In the genomic region with DNA sequence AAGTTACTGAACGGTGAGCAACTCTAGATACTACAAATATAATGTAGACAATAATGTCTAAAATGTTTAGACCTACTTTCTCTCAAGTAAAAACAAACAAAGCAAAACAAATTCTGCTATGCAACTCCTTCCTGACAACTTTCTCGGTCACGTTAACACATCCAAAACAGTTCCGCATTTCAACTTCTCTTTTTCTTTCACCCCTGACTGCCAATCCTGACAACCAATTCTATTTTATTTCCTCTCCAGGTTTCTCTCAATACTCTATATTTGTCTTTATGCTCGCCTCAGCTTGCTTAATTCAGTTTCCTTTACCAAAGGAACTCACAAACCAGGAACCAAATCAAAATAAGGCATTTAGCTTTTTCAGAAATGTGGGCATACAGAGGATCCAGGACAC, we compare ENCODE assay signal across 1 cellular context.
TF ChIP-seq lines count a peak whose summit lies in the region.

No MANE protein-coding gene starts in this region.

TF ChIP-seq in GM12878, 131 proteins besides CTCF, POLR2A, EP300 and RAD21 (continued from another document and continues in another):
- TF ChIP-seq PML (IDR thresholded peaks at IDR 0.05; ENCODE audit: low read length) (no peak), MTA2 (IDR thresholded peaks at IDR 0.05; ENCODE audit: low read depth) (peak; percentile 23; the same call in 1 of the 2 replicates), GABPA (IDR thresholded peaks at IDR 0.05; ENCODE audit: low read depth) (no peak), NBN (IDR thresholded peaks at IDR 0.05) (0 out of 2 replicates have a peak, but pooled peaks have one; percentile 27), HCFC1 (IDR thresholded peaks at IDR 0.05; ENCODE audit: low read length) (no peak), SP1 (IDR thresholded peaks at IDR 0.05; ENCODE audit: low read depth, low read length) (no peak), BHLHE40 (IDR thresholded peaks at IDR 0.05; ENCODE audit: borderline replicate concordance in 1 of 2, low read depth in 2 of 2, low read length in 1 of 2) (peak; percentile 66 to 71; a peak in 3 of 4 replicates), SPI1 (IDR thresholded peaks at IDR 0.05; ENCODE audit: borderline replicate concordance, insufficient read depth, low read depth, low read length) (peak; percentile 87), TBL1XR1 (IDR thresholded peaks at IDR 0.05; ENCODE audit: low read depth, low read length) (no peak), JUNB (IDR thresholded peaks at IDR 0.05) (no peak), RUNX3 (IDR thresholded peaks at IDR 0.05; ENCODE audit: low read length) (no peak), MXI1 (IDR thresholded peaks at IDR 0.05; ENCODE audit: low read depth, low read length) (no peak), ZSCAN29 (IDR thresholded peaks at IDR 0.05) (no peak), ETV6 (conservative IDR thresholded peaks at IDR 0.05 in 1 of 2, IDR thresholded peaks at IDR 0.05 in 1 of 2; ENCODE audit: borderline replicate concordance in 1 of 2, low read depth in 1 of 2) (no peak), BRCA1 (IDR thresholded peaks at IDR 0.05; ENCODE audit: low read depth, low read length) (no peak), SIN3A (IDR thresholded peaks at IDR 0.05; ENCODE audit: low read depth, low read length) (no peak), EZH2 (IDR thresholded peaks at IDR 0.05; ENCODE audit: borderline replicate concordance, control insufficient read depth, low read depth, low read length) (no peak), FOS (IDR thresholded peaks at IDR 0.05; ENCODE audit: borderline replicate concordance, extremely low read depth, insufficient read length) (no peak), CBFB (IDR thresholded peaks at IDR 0.05; ENCODE audit: low read depth) (no peak), POLR2AphosphoS5 (IDR thresholded peaks at IDR 0.05; ENCODE audit: low read length) (no peak), FOXK2 (IDR thresholded peaks at IDR 0.05) (no peak), ZNF622 (IDR thresholded peaks at IDR 0.05) (no peak), WRNIP1 (IDR thresholded peaks at IDR 0.05; ENCODE audit: borderline replicate concordance, low read depth, low read length) (no peak), NFIC (IDR thresholded peaks at IDR 0.05; ENCODE audit: low read depth, low read length) (no peak), BMI1 (IDR thresholded peaks at IDR 0.05; ENCODE audit: borderline replicate concordance) (no peak), NFYA (IDR thresholded peaks at IDR 0.05; ENCODE audit: borderline replicate concordance, low read depth, low read length) (no peak)
- TF ChIP-seq, protein P1, sequence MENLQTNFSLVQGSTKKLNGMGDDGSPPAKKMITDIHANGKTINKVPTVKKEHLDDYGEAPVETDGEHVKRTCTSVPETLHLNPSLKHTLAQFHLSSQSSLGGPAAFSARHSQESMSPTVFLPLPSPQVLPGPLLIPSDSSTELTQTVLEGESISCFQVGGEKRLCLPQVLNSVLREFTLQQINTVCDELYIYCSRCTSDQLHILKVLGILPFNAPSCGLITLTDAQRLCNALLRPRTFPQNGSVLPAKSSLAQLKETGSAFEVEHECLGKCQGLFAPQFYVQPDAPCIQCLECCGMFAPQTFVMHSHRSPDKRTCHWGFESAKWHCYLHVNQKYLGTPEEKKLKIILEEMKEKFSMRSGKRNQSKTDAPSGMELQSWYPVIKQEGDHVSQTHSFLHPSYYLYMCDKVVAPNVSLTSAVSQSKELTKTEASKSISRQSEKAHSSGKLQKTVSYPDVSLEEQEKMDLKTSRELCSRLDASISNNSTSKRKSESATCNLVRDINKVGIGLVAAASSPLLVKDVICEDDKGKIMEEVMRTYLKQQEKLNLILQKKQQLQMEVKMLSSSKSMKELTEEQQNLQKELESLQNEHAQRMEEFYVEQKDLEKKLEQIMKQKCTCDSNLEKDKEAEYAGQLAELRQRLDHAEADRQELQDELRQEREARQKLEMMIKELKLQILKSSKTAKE (IDR thresholded peaks at IDR 0.05; ENCODE audit: low read depth, poor library complexity, severe bottlenecking): no peak
- TF ChIP-seq, protein P2, sequence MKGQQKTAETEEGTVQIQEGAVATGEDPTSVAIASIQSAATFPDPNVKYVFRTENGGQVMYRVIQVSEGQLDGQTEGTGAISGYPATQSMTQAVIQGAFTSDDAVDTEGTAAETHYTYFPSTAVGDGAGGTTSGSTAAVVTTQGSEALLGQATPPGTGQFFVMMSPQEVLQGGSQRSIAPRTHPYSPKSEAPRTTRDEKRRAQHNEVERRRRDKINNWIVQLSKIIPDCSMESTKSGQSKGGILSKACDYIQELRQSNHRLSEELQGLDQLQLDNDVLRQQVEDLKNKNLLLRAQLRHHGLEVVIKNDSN (IDR thresholded peaks at IDR 0.05; ENCODE audit: borderline replicate concordance, extremely low read length, insufficient read depth, low read depth, low read length): no peak
- TF ChIP-seq, protein P3, sequence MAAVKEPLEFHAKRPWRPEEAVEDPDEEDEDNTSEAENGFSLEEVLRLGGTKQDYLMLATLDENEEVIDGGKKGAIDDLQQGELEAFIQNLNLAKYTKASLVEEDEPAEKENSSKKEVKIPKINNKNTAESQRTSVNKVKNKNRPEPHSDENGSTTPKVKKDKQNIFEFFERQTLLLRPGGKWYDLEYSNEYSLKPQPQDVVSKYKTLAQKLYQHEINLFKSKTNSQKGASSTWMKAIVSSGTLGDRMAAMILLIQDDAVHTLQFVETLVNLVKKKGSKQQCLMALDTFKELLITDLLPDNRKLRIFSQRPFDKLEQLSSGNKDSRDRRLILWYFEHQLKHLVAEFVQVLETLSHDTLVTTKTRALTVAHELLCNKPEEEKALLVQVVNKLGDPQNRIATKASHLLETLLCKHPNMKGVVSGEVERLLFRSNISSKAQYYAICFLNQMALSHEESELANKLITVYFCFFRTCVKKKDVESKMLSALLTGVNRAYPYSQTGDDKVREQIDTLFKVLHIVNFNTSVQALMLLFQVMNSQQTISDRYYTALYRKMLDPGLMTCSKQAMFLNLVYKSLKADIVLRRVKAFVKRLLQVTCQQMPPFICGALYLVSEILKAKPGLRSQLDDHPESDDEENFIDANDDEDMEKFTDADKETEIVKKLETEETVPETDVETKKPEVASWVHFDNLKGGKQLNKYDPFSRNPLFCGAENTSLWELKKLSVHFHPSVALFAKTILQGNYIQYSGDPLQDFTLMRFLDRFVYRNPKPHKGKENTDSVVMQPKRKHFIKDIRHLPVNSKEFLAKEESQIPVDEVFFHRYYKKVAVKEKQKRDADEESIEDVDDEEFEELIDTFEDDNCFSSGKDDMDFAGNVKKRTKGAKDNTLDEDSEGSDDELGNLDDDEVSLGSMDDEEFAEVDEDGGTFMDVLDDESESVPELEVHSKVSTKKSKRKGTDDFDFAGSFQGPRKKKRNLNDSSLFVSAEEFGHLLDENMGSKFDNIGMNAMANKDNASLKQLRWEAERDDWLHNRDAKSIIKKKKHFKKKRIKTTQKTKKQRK (IDR thresholded peaks at IDR 0.05; ENCODE audit: low read depth, low read length): no peak
- TF ChIP-seq, protein P4, sequence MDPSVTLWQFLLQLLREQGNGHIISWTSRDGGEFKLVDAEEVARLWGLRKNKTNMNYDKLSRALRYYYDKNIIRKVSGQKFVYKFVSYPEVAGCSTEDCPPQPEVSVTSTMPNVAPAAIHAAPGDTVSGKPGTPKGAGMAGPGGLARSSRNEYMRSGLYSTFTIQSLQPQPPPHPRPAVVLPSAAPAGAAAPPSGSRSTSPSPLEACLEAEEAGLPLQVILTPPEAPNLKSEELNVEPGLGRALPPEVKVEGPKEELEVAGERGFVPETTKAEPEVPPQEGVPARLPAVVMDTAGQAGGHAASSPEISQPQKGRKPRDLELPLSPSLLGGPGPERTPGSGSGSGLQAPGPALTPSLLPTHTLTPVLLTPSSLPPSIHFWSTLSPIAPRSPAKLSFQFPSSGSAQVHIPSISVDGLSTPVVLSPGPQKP (IDR thresholded peaks at IDR 0.05; ENCODE audit: low read depth, low read length): no peak
- TF ChIP-seq, protein P5, sequence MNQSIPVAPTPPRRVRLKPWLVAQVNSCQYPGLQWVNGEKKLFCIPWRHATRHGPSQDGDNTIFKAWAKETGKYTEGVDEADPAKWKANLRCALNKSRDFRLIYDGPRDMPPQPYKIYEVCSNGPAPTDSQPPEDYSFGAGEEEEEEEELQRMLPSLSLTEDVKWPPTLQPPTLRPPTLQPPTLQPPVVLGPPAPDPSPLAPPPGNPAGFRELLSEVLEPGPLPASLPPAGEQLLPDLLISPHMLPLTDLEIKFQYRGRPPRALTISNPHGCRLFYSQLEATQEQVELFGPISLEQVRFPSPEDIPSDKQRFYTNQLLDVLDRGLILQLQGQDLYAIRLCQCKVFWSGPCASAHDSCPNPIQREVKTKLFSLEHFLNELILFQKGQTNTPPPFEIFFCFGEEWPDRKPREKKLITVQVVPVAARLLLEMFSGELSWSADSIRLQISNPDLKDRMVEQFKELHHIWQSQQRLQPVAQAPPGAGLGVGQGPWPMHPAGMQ (IDR thresholded peaks at IDR 0.05; ENCODE audit: borderline replicate concordance): no peak
- TF ChIP-seq, protein P6, sequence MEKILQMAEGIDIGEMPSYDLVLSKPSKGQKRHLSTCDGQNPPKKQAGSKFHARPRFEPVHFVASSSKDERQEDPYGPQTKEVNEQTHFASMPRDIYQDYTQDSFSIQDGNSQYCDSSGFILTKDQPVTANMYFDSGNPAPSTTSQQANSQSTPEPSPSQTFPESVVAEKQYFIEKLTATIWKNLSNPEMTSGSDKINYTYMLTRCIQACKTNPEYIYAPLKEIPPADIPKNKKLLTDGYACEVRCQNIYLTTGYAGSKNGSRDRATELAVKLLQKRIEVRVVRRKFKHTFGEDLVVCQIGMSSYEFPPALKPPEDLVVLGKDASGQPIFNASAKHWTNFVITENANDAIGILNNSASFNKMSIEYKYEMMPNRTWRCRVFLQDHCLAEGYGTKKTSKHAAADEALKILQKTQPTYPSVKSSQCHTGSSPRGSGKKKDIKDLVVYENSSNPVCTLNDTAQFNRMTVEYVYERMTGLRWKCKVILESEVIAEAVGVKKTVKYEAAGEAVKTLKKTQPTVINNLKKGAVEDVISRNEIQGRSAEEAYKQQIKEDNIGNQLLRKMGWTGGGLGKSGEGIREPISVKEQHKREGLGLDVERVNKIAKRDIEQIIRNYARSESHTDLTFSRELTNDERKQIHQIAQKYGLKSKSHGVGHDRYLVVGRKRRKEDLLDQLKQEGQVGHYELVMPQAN (conservative IDR thresholded peaks at IDR 0.05): no peak
- TF ChIP-seq, protein P7, sequence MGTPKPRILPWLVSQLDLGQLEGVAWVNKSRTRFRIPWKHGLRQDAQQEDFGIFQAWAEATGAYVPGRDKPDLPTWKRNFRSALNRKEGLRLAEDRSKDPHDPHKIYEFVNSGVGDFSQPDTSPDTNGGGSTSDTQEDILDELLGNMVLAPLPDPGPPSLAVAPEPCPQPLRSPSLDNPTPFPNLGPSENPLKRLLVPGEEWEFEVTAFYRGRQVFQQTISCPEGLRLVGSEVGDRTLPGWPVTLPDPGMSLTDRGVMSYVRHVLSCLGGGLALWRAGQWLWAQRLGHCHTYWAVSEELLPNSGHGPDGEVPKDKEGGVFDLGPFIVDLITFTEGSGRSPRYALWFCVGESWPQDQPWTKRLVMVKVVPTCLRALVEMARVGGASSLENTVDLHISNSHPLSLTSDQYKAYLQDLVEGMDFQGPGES (IDR thresholded peaks at IDR 0.05): no peak
- TF ChIP-seq, protein P8, sequence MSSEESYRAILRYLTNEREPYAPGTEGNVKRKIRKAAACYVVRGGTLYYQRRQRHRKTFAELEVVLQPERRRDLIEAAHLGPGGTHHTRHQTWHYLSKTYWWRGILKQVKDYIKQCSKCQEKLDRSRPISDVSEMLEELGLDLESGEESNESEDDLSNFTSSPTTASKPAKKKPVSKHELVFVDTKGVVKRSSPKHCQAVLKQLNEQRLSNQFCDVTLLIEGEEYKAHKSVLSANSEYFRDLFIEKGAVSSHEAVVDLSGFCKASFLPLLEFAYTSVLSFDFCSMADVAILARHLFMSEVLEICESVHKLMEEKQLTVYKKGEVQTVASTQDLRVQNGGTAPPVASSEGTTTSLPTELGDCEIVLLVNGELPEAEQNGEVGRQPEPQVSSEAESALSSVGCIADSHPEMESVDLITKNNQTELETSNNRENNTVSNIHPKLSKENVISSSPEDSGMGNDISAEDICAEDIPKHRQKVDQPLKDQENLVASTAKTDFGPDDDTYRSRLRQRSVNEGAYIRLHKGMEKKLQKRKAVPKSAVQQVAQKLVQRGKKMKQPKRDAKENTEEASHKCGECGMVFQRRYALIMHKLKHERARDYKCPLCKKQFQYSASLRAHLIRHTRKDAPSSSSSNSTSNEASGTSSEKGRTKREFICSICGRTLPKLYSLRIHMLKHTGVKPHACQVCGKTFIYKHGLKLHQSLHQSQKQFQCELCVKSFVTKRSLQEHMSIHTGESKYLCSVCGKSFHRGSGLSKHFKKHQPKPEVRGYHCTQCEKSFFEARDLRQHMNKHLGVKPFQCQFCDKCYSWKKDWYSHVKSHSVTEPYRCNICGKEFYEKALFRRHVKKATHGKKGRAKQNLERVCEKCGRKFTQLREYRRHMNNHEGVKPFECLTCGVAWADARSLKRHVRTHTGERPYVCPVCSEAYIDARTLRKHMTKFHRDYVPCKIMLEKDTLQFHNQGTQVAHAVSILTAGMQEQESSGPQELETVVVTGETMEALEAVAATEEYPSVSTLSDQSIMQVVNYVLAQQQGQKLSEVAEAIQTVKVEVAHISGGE (CRISPR knock-in tag; IDR thresholded peaks at IDR 0.05): no peak
- TF ChIP-seq, protein P9, sequence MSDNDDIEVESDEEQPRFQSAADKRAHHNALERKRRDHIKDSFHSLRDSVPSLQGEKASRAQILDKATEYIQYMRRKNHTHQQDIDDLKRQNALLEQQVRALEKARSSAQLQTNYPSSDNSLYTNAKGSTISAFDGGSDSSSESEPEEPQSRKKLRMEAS (IDR thresholded peaks at IDR 0.05; ENCODE audit: low read depth, low read length): no peak
- TF ChIP-seq, protein P10, sequence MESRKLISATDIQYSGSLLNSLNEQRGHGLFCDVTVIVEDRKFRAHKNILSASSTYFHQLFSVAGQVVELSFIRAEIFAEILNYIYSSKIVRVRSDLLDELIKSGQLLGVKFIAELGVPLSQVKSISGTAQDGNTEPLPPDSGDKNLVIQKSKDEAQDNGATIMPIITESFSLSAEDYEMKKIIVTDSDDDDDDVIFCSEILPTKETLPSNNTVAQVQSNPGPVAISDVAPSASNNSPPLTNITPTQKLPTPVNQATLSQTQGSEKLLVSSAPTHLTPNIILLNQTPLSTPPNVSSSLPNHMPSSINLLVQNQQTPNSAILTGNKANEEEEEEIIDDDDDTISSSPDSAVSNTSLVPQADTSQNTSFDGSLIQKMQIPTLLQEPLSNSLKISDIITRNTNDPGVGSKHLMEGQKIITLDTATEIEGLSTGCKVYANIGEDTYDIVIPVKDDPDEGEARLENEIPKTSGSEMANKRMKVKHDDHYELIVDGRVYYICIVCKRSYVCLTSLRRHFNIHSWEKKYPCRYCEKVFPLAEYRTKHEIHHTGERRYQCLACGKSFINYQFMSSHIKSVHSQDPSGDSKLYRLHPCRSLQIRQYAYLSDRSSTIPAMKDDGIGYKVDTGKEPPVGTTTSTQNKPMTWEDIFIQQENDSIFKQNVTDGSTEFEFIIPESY (IDR thresholded peaks at IDR 0.05): no peak
- TF ChIP-seq, protein P11, sequence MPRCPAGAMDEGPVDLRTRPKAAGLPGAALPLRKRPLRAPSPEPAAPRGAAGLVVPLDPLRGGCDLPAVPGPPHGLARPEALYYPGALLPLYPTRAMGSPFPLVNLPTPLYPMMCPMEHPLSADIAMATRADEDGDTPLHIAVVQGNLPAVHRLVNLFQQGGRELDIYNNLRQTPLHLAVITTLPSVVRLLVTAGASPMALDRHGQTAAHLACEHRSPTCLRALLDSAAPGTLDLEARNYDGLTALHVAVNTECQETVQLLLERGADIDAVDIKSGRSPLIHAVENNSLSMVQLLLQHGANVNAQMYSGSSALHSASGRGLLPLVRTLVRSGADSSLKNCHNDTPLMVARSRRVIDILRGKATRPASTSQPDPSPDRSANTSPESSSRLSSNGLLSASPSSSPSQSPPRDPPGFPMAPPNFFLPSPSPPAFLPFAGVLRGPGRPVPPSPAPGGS (IDR thresholded peaks at IDR 0.05; ENCODE audit: borderline replicate concordance, insufficient read depth, low read depth, low read length, poor library complexity, severe bottlenecking): no peak
